In genomic region chr1:33332881-33333280, GRCh38 we compare ENCODE assay signal across 15 cellular contexts. TPM values are rescaled to one million over a fixed set of nuclear protein-coding genes. Genes with fewer than 3 reads are reported as not detected.
DNase-seq lines count a peak whose midpoint lies in the region; ATAC-seq, FAIRE-seq and TF ChIP-seq lines count a peak whose summit lies in the region.
"Had no signal": no experiment of that assay in that cellular context is flagged by ENCODE, and none has a peak within 500 bp of the region (broad histone marks: within the 10 kb centered on the region; RNA-seq: fewer than 3 reads in every experiment).

No MANE protein-coding gene starts in this region.

- ATAC-seq in sciatic nerve (no peak), GM19351 (IDR thresholded peaks at IDR 0.05; ENCODE audit: unreplicated experiment) (no peak)

- intact Hi-C loops in sciatic nerve (cut with DNase I) = no loop called here

- H3K9me3 Mint-ChIP-seq in brain = no peaks in the 10 kb centered on the region
- H3K9me3 Mint-ChIP-seq: activated CD4-positive, alpha-beta memory T cell treated with anti-CD3 and anti-CD28 coated beads, Interleukin-2, amount 10 ng/mL, durations not matched to agents 7 days and 5 days; endodermal cell had no signal

- no peak for TF ChIP-seq CTCF in brain (conservative IDR thresholded peaks at IDR 0.05)
- no peak for TF ChIP-seq CTCF in keratinocyte (optimal IDR thresholded peaks at IDR 0.05 in 1 of 3, IDR thresholded peaks at IDR 0.05 in 1 of 3, conservative IDR thresholded peaks at IDR 0.05 in 1 of 3; ENCODE audit: extremely low read depth in 1 of 3, insufficient read depth in 2 of 3, low read length in 3 of 3)

- H3K9ac ChIP-seq in BLaER1 (peak overlapping the region; percentile 49), keratinocyte (ENCODE audit: control insufficient read depth, extremely low read depth, insufficient read depth, low read length) (peak overlapping the region; percentile 6)

- H3K4me3 ChIP-seq in BLaER1 (no peak overlapping the region), keratinocyte (ENCODE audit: control insufficient read depth in 2 of 3, extremely low read depth in 1 of 3, insufficient read depth in 2 of 3, low read depth in 1 of 3, low read length in 3 of 3) (no peak overlapping the region)
- H3K4me3 ChIP-seq: PC-9 had no signal

- H3K4me1 ChIP-seq in BLaER1 (peaks cover 67% of the 10 kb centered on the region), keratinocyte (ENCODE audit: control insufficient read depth, extremely low read depth, insufficient read depth, low read length) (peaks cover 55% of the 10 kb centered on the region)

- H3K27ac Mint-ChIP-seq in brain = peak overlapping the region; percentile 41 to 92 (median 82)
- H3K27ac Mint-ChIP-seq: activated CD4-positive, alpha-beta memory T cell treated with anti-CD3 and anti-CD28 coated beads, Interleukin-2, amount 10 ng/mL, durations not matched to agents 7 days and 5 days; endodermal cell had no signal

- H4K20me1 ChIP-seq in BLaER1 (peaks cover 100% of the 10 kb centered on the region), keratinocyte (ENCODE audit: control insufficient read depth, extremely low read depth, insufficient read depth, low read length) (peaks cover 50% of the 10 kb centered on the region)

- peaks cover 73% of the 10 kb centered on the region for H3K36me3 Mint-ChIP-seq in brain

- H2AFZ ChIP-seq in keratinocyte (ENCODE audit: control insufficient read depth, low read length) = no peak overlapping the region
- H2AFZ ChIP-seq: PC-9 had no signal

- peaks cover 54% of the 10 kb centered on the region for H3K4me1 Mint-ChIP-seq in brain

- no peak overlapping the region for H3K27ac ChIP-seq in BLaER1
- H3K27ac ChIP-seq in keratinocyte (ENCODE audit: control insufficient read depth, insufficient read depth, low read length) = no peak overlapping the region
- H3K27ac ChIP-seq: PC-9 had no signal

- H3K36me3 ChIP-seq in BLaER1 (peaks cover 91% of the 10 kb centered on the region), keratinocyte (ENCODE audit: control insufficient read depth in 2 of 2, extremely low read depth in 1 of 2, insufficient read depth in 2 of 2, low read length in 2 of 2) (peaks cover 52% of the 10 kb centered on the region in 2 experiments)

- no peak overlapping the region for H3K4me3 Mint-ChIP-seq in brain
- H3K4me3 Mint-ChIP-seq: activated CD4-positive, alpha-beta memory T cell treated with anti-CD3 and anti-CD28 coated beads, Interleukin-2, amount 10 ng/mL, durations not matched to agents 7 days and 5 days; endodermal cell had no signal

- peaks cover 65% of the 10 kb centered on the region for H3K79me2 ChIP-seq in keratinocyte (ENCODE audit: control insufficient read depth, insufficient read depth, low read length)

- no peaks in the 10 kb centered on the region for H3K27me3 ChIP-seq in BLaER1
- H3K27me3 ChIP-seq in keratinocyte (ENCODE audit: control insufficient read depth, extremely low read depth, insufficient read depth, low read length) = no peaks in the 10 kb centered on the region

- peak; percentile 61 for FAIRE-seq in keratinocyte (lab: Jason Lieb, UNC)
- FAIRE-seq in RCC 7860 (lab: Jason Lieb, UNC) = no peak

- no peaks in the 10 kb centered on the region for H3K27me3 Mint-ChIP-seq in brain
- H3K27me3 Mint-ChIP-seq: activated CD4-positive, alpha-beta memory T cell treated with anti-CD3 and anti-CD28 coated beads, Interleukin-2, amount 10 ng/mL, durations not matched to agents 7 days and 5 days had no signal

- no peaks in the 10 kb centered on the region for H3K9me3 ChIP-seq in BLaER1
- H3K9me3 ChIP-seq in keratinocyte (ENCODE audit: control insufficient read depth, low read depth, low read length) = no peaks in the 10 kb centered on the region

- DNase-seq in keratinocyte (ENCODE audit: low read depth, low spot score) = no peak
- peak; percentile 51 for DNase-seq in sciatic nerve (ENCODE audit: low spot score)
- DNase-seq in NCI-H1105 (lab: John Stamatoyannopoulos, UW) = no peak
- DNase-seq in activated CD4-positive, CD25-positive, alpha-beta regulatory T cell treated with anti-CD3 and anti-CD28 coated beads, Interleukin-2, amount 50 U/mL, for 72 hours = no peak
- DNase-seq in RCC 7860 (ENCODE audit: low spot score) = no peak
- DNase-seq: activated CD4-positive, alpha-beta memory T cell treated with anti-CD3 and anti-CD28 coated beads, Interleukin-2, amount 10 ng/mL, durations not matched to agents 7 days and 5 days; endodermal cell; H7; NCI-H226; PC-9; T-helper 2 cell had no signal

- dilution Hi-C loops in keratinocyte (cut with MboI; ENCODE audit: extremely low pct_ligation_motif_present, low sequenced_read_pairs) = no loop called here

- H3K9me1 ChIP-seq in keratinocyte (ENCODE audit: control insufficient read depth, extremely low read depth, insufficient read depth, low read length) = no peaks in the 10 kb centered on the region

- H3K4me2 ChIP-seq in BLaER1 (peak overlapping the region; percentile 46; the same call in 1 of the 2 replicates), keratinocyte (ENCODE audit: control insufficient read depth, extremely low read depth, insufficient read depth, low read depth, low read length) (no peak overlapping the region)
- H3K4me2 ChIP-seq: PC-9 had no signal

RNA-seq across cellular contexts. Expression of gene A3GALT2, which starts 12.0 kb away (rescaled TPM):
- not detected for polyA plus RNA-seq in brain (ENCODE audit: insufficient read depth, low read depth, low replicate concordance)
- not detected in 3 replicates for polyA plus RNA-seq in keratinocyte
- not detected for polyA plus RNA-seq in keratinocyte (2011; ENCODE audit: low read depth)
- not detected in 2 replicates for polyA plus RNA-seq in keratinocyte (2011; cell fraction: cytosol; rRNA removed)
- polyA plus RNA-seq in keratinocyte (2011; cell fraction: nucleus; rRNA removed) = not detected in 2 replicates
- not detected in 2 replicates for polyA plus RNA-seq in keratinocyte (2012; ENCODE audit: low replicate concordance)
- not detected in 3 replicates for polyA minus RNA-seq in keratinocyte
- polyA minus RNA-seq in keratinocyte (2011; cell fraction: cytosol; rRNA and poly(A)+ RNA removed) = not detected
- polyA minus RNA-seq in keratinocyte (2011; cell fraction: nucleus; rRNA and poly(A)+ RNA removed) = not detected in 2 replicates
- total RNA-seq in sciatic nerve = not detected
- total RNA-seq: activated CD4-positive, alpha-beta memory T cell treated with anti-CD3 and anti-CD28 coated beads, Interleukin-2, amount 10 ng/mL, durations not matched to agents 7 days and 5 days; endodermal cell; H7; HT1080; PC-9 had no signal
